ENCODE assay signal across 27 cellular contexts in genomic region chr2:15220618-15221017, GRCh38.
DNase-seq lines count a peak whose midpoint lies in the region; ATAC-seq, FAIRE-seq and TF ChIP-seq lines count a peak whose summit lies in the region.
"Had no signal": no experiment of that assay in that cellular context is flagged by ENCODE, and none has a peak within 500 bp of the region (broad histone marks: within the 10 kb centered on the region; RNA-seq: fewer than 3 reads in every experiment).

No MANE protein-coding gene starts in this region.

- H3K4me1 Mint-ChIP-seq in activated CD8-positive, alpha-beta memory T cell treated with anti-CD3 and anti-CD28 coated beads, Interleukin-2, amount 10 ng/mL, durations not matched to agents 7 days and 5 days = peaks cover 5% of the 10 kb centered on the region
- H3K4me1 Mint-ChIP-seq in activated T-cell treated with anti-CD3 and anti-CD28 coated beads, Interleukin-2, amount 50 U/mL, for 72 hours (ENCODE audit: low read depth) = no peaks in the 10 kb centered on the region
- H3K4me1 Mint-ChIP-seq: CD14-positive monocyte; CD4-positive, alpha-beta memory T cell; CD8-positive, alpha-beta memory T cell had no signal

- FAIRE-seq in G401.6 (lab: Jason Lieb, UNC) = peak; percentile 11
- peak; percentile 5 for FAIRE-seq in TTC549 (lab: Jason Lieb, UNC)
- FAIRE-seq: A204.1, GM12891, GM19239 had no signal

- H3K27me3 Mint-ChIP-seq in activated CD8-positive, alpha-beta memory T cell treated with anti-CD3 and anti-CD28 coated beads, Interleukin-2, amount 10 ng/mL, durations not matched to agents 7 days and 5 days = no peaks in the 10 kb centered on the region
- no peaks in the 10 kb centered on the region for H3K27me3 Mint-ChIP-seq in activated T-cell treated with anti-CD3 and anti-CD28 coated beads, Interleukin-2, amount 50 U/mL, for 72 hours (ENCODE audit: low read depth)
- H3K27me3 Mint-ChIP-seq: CD4-positive, alpha-beta memory T cell; CD4-positive, CD25-positive, alpha-beta regulatory T cell; CD8-positive, alpha-beta memory T cell had no signal

- ATAC-seq in activated CD8-positive, alpha-beta memory T cell treated with anti-CD3 and anti-CD28 coated beads, Interleukin-2, amount 10 ng/mL, durations not matched to agents 7 days and 5 days = no peak
- no peak for ATAC-seq in activated T-cell treated with anti-CD3 and anti-CD28 coated beads, Interleukin-2, amount 50 U/mL, for 72 hours (replicated peaks in 1 of 2)

- no peak for TF ChIP-seq POLR2A in lower leg skin (IDR thresholded peaks at IDR 0.05)

- H3K9me3 Mint-ChIP-seq in activated CD8-positive, alpha-beta memory T cell treated with anti-CD3 and anti-CD28 coated beads, Interleukin-2, amount 10 ng/mL, durations not matched to agents 7 days and 5 days (ENCODE audit: low read depth) = no peaks in the 10 kb centered on the region
- H3K9me3 Mint-ChIP-seq in activated T-cell treated with anti-CD3 and anti-CD28 coated beads, Interleukin-2, amount 50 U/mL, for 72 hours = no peaks in the 10 kb centered on the region
- H3K9me3 Mint-ChIP-seq: CD14-positive monocyte; CD8-positive, alpha-beta memory T cell had no signal

- H3K27ac Mint-ChIP-seq in activated CD8-positive, alpha-beta memory T cell treated with anti-CD3 and anti-CD28 coated beads, Interleukin-2, amount 10 ng/mL, durations not matched to agents 7 days and 5 days = no peak overlapping the region
- no peak overlapping the region for H3K27ac Mint-ChIP-seq in activated T-cell treated with anti-CD3 and anti-CD28 coated beads, Interleukin-2, amount 50 U/mL, for 72 hours
- H3K27ac Mint-ChIP-seq: CD4-positive, alpha-beta memory T cell; CD4-positive, CD25-positive, alpha-beta regulatory T cell; CD8-positive, alpha-beta memory T cell had no signal

- CTCF ChIA-PET in activated CD8-positive, alpha-beta memory T cell treated with anti-CD3 and anti-CD28 coated beads, Interleukin-2, amount 10 ng/mL, durations not matched to agents 7 days and 5 days (lab: Charles Lee) = no interaction called here

- intact Hi-C loops in lower leg skin (cut with DNase I; ENCODE audit: low total_unique reads) = no loop called here

- H3K4me3 Mint-ChIP-seq in activated CD8-positive, alpha-beta memory T cell treated with anti-CD3 and anti-CD28 coated beads, Interleukin-2, amount 10 ng/mL, durations not matched to agents 7 days and 5 days = no peak overlapping the region
- H3K4me3 Mint-ChIP-seq in activated T-cell treated with anti-CD3 and anti-CD28 coated beads, Interleukin-2, amount 50 U/mL, for 72 hours = no peak overlapping the region
- H3K4me3 Mint-ChIP-seq: CD14-positive monocyte; CD4-positive, alpha-beta memory T cell; CD4-positive, CD25-positive, alpha-beta regulatory T cell; CD8-positive, alpha-beta memory T cell had no signal

- no peak for TF ChIP-seq CTCF in lower leg skin (IDR thresholded peaks at IDR 0.05)

- H3K36me3 Mint-ChIP-seq in activated CD8-positive, alpha-beta memory T cell treated with anti-CD3 and anti-CD28 coated beads, Interleukin-2, amount 10 ng/mL, durations not matched to agents 7 days and 5 days = peaks cover 8% of the 10 kb centered on the region
- peaks cover 4 to 5% of the 10 kb centered on the region in 2 donors for H3K36me3 Mint-ChIP-seq in activated T-cell treated with anti-CD3 and anti-CD28 coated beads, Interleukin-2, amount 50 U/mL, for 72 hours (ENCODE audit: insufficient read depth in 2 of 2)

- peak; percentile 2 for DNase-seq in NCI-H69 (lab: John Stamatoyannopoulos, UW)
- peak; percentile 66 for DNase-seq in NCI-H82 treated with DMSO at 0.1 percent for 48 hours (lab: John Stamatoyannopoulos, UW; ENCODE audit: unreplicated experiment)
- DNase-seq in activated T-cell treated with anti-CD3 and anti-CD28 coated beads, Interleukin-2, amount 50 U/mL, for 48 hours = no peak
- no peak for DNase-seq in activated CD8-positive, alpha-beta memory T cell treated with anti-CD3 and anti-CD28 coated beads, Interleukin-2, amount 10 ng/mL, durations not matched to agents 7 days and 5 days
- no peak for DNase-seq in activated T-cell treated with anti-CD3 and anti-CD28 coated beads, Interleukin-2, amount 50 U/mL, for 72 hours
- no peak for DNase-seq in lower leg skin (ENCODE audit: low spot score in 2 of 2)
- DNase-seq: 8988T; ACHN; BE2C; C1 segment of cervical spinal cord; CD4-positive, alpha-beta memory T cell; CD4-positive, CD25-positive, alpha-beta regulatory T cell; CD8-positive, alpha-beta memory T cell; DMS 273 treated with DMSO at 0.1 percent for 48 hours; DMS153; DMS53; DMS79; DND-41; EL; GF-D8 had no signal

- H3K4me3 ChIP-seq in lower leg skin (ENCODE audit: low read depth, poor library complexity, severe bottlenecking) = no peak overlapping the region
- H3K4me3 ChIP-seq: BLaER1 had no signal

Comparison
In these comparisons a context has a peak if more than half of its experiments do, and no peak if none do; other contexts are left out.
1. DNase-seq: peak in NCI-H69 (single experiment) and NCI-H82 treated with DMSO at 0.1 percent for 48 hours (single experiment); none in activated T-cell treated with anti-CD3 and anti-CD28 coated beads, Interleukin-2, amount 50 U/mL, for 48 hours (0 of 2), activated CD8-positive, alpha-beta memory T cell treated with anti-CD3 and anti-CD28 coated beads, Interleukin-2, amount 10 ng/mL, durations not matched to agents 7 days and 5 days (single experiment), activated T-cell treated with anti-CD3 and anti-CD28 coated beads, Interleukin-2, amount 50 U/mL, for 72 hours (0 of 2) and lower leg skin (0 of 2).